In genomic region chr18:74819433-74820059, GRCh38 we compare ENCODE assay signal across 8 cellular contexts.
DNase-seq lines count a peak whose midpoint lies in the region; ATAC-seq and TF ChIP-seq lines count a peak whose summit lies in the region.

No MANE protein-coding gene starts in this region.

- H2AFZ ChIP-seq in IMR-90 (replicated peaks; ENCODE audit: low read length, poor library complexity), result no peak overlapping the region

- H4K8ac ChIP-seq in IMR-90 (ENCODE audit: low read depth in 2 of 2, low read length in 2 of 2), result peak overlapping the region in 1 of 2 experiments; percentile 17; a peak in 1 of 4 replicates

- peak overlapping the region; percentile 20; the same call in 1 of the 2 replicates for H3K14ac ChIP-seq in IMR-90 (replicated peaks; ENCODE audit: low read depth, low read length)

- no peaks in the 10 kb centered on the region for H3K36me3 ChIP-seq in IMR-90 (ENCODE audit: control insufficient read depth, insufficient read depth, low read length)
- H3K36me3 ChIP-seq in endodermal cell (ENCODE audit: control insufficient read depth, insufficient read depth, low read length), result no peaks in the 10 kb centered on the region
- no peaks in the 10 kb centered on the region for H3K36me3 ChIP-seq in transverse colon
- no peaks in the 10 kb centered on the region for H3K36me3 ChIP-seq in tibial artery

- H3K9ac ChIP-seq in IMR-90 (ENCODE audit: low read depth, low read length) (no peak overlapping the region), endodermal cell (ENCODE audit: extremely low read depth, low read length, poor library complexity, severe bottlenecking) (no peak overlapping the region)

- peak overlapping the region; percentile 55; the same call in 1 of the 2 replicates for H2BK120ac ChIP-seq in IMR-90 (ENCODE audit: low read depth, low read length)

- no peak overlapping the region for H4K5ac ChIP-seq in IMR-90 (ENCODE audit: low read depth, low read length)

- no peak overlapping the region for H3K4me3 ChIP-seq in IMR-90 (ENCODE audit: insufficient read depth, low read depth, low read length)
- no peak overlapping the region for H3K4me3 ChIP-seq in endodermal cell (ENCODE audit: low read length)
- H3K4me3 ChIP-seq in transverse colon, result no peak overlapping the region
- no peak overlapping the region for H3K4me3 ChIP-seq in tibial artery

- H4K20me1 ChIP-seq in IMR-90 (ENCODE audit: insufficient read depth, low read length), result no peaks in the 10 kb centered on the region

- H3K9me3 Mint-ChIP-seq in endodermal cell, result peaks cover 1% of the 10 kb centered on the region

- H2BK5ac ChIP-seq in IMR-90 (ENCODE audit: low read depth, low read length, poor library complexity, severe bottlenecking), result no peak overlapping the region

- TF ChIP-seq POLR2A in IMR-90 (IDR thresholded peaks at IDR 0.05; ENCODE audit: low read depth, low read length) (no peak), transverse colon (IDR thresholded peaks at IDR 0.05) (no peak)

- H3K27me3 ChIP-seq in IMR-90 (ENCODE audit: control insufficient read depth, insufficient read depth, low read length) (no peaks in the 10 kb centered on the region), endodermal cell (ENCODE audit: control insufficient read depth, insufficient read depth, low read length, poor library complexity, severe bottlenecking) (no peaks in the 10 kb centered on the region), transverse colon (no peaks in the 10 kb centered on the region), tibial artery (no peaks in the 10 kb centered on the region)

- H3K4me3 Mint-ChIP-seq in endodermal cell, result no peak overlapping the region

- no peak overlapping the region for H3K27ac ChIP-seq in IMR-90 (ENCODE audit: insufficient read depth, low read length)
- no peak overlapping the region for H3K27ac ChIP-seq in endodermal cell (ENCODE audit: low read depth, low read length)
- no peak overlapping the region for H3K27ac ChIP-seq in transverse colon
- H3K27ac ChIP-seq in tibial artery, result no peak overlapping the region

- H3K9me1 ChIP-seq in IMR-90 (ENCODE audit: insufficient read depth, low read length), result peaks cover 10% of the 10 kb centered on the region

- no peaks in the 10 kb centered on the region for H3K36me3 Mint-ChIP-seq in endodermal cell (ENCODE audit: low read depth)

- TF ChIP-seq RAD21 in IMR-90 (IDR thresholded peaks at IDR 0.05; ENCODE audit: low read length), result no peak

- H3K4me1 ChIP-seq in IMR-90 (ENCODE audit: control insufficient read depth, insufficient read depth, low read length), result peaks cover 6% of the 10 kb centered on the region
- peaks cover 5% of the 10 kb centered on the region for H3K4me1 ChIP-seq in endodermal cell (ENCODE audit: control insufficient read depth, insufficient read depth, low read length)
- no peaks in the 10 kb centered on the region for H3K4me1 ChIP-seq in transverse colon
- no peaks in the 10 kb centered on the region for H3K4me1 ChIP-seq in tibial artery

- H3K27me3 Mint-ChIP-seq in endodermal cell (ENCODE audit: insufficient read depth), result no peaks in the 10 kb centered on the region

- H3K9me3 ChIP-seq in IMR-90 (ENCODE audit: control insufficient read depth, insufficient read depth, low read length) (no peaks in the 10 kb centered on the region), endodermal cell (ENCODE audit: control insufficient read depth, low read length) (no peaks in the 10 kb centered on the region), transverse colon (no peaks in the 10 kb centered on the region), tibial artery (no peaks in the 10 kb centered on the region)

- peak overlapping the region; percentile 27; the same call in 1 of the 2 replicates for H2AK5ac ChIP-seq in IMR-90 (ENCODE audit: low read depth, low read length)

- ATAC-seq in GM19455 (IDR thresholded peaks at IDR 0.05; ENCODE audit: unreplicated experiment) (peak; percentile 57), IMR-90 (ENCODE audit: low read depth) (no peak)

- H3K23ac ChIP-seq in IMR-90 (ENCODE audit: low read depth, low read length), result no peak overlapping the region

- H4K91ac ChIP-seq in IMR-90 (ENCODE audit: insufficient read depth, low read depth, low read length), result 0 out of 2 replicates have a peak overlapping the region, but pooled peaks have one; percentile 3

- peak overlapping the region; percentile 48; the same call in 1 of the 2 replicates for H3K4ac ChIP-seq in IMR-90 (ENCODE audit: low read depth, low read length)

- no peaks in the 10 kb centered on the region for H3K4me1 Mint-ChIP-seq in endodermal cell

- no peak for TF ChIP-seq EP300 in transverse colon (IDR thresholded peaks at IDR 0.05; ENCODE audit: low read depth)

- WGBS in IMR-90 (ENCODE audit: extremely low coverage in 2 of 2, insufficient read length in 1 of 2), 2 experiments, result 69% methylated on average over 2 of the region's 7 CpGs; no CpG with 5 or more reads in 1 of the 2 experiments
- WGBS in endodermal cell (ENCODE audit: insufficient coverage in 1 of 2, insufficient read length in 1 of 2), 2 experiments, result 42 to 43% methylated on average over 4 to 7 of the region's 7 CpGs
- WGBS in transverse colon (ENCODE audit: low coverage in 1 of 2), 2 donors, result 93% methylated on average over 7 of the region's 7 CpGs; no CpG with 5 or more reads in 1 of the 2 donors

- no peak overlapping the region for H3K27ac Mint-ChIP-seq in endodermal cell

- no peak overlapping the region for H3K56ac ChIP-seq in IMR-90 (ENCODE audit: extremely low read depth, insufficient read depth, low read length)

- intact Hi-C loops in IMR-90 (cut with micrococcal nuclease) (no loop called here), transverse colon (cut with DNase I; ENCODE audit: low total_unique reads) (no loop called here), tibial artery (cut with DNase I; ENCODE audit: low total_unique reads) (no loop called here)

- dilution Hi-C loops in IMR-90 (cut with HindIII; ENCODE audit: low sequenced_read_pairs, unreplicated experiment), result no loop called here

- no peak overlapping the region for H3K18ac ChIP-seq in IMR-90 (ENCODE audit: low read depth, low read length)

- no TSS peak for BruUV-seq in IMR-90 (replicated peaks; lab: Mats Ljungman, UMichigan)

- peak; percentile 26; the same call in 1 of the 2 replicates for TF ChIP-seq CTCF in IMR-90 (conservative IDR thresholded peaks at IDR 0.05; ENCODE audit: low read depth, low read length)
- peak; percentile 97 for TF ChIP-seq CTCF in endodermal cell (conservative IDR thresholded peaks at IDR 0.05)
- TF ChIP-seq CTCF in transverse colon (IDR thresholded peaks at IDR 0.05), result peak in 4 of 5 experiments; percentile 26 to 34 (median 29)
- TF ChIP-seq CTCF in tibial artery (IDR thresholded peaks at IDR 0.05), result no peak

- in situ Hi-C loops in IMR-90 (cut with MboI; ENCODE audit: low sequenced_read_pairs) (no loop called here), transverse colon (cut with MboI; ENCODE audit: low pct_ligation_motif_present in 1 of 4, low pct_unique_long_range_greater_than_20kb in 1 of 4, low sequenced_read_pairs in 3 of 4) (no loop called here)

- CTCF ChIA-PET in IMR-90 (lab: Yijun Ruan, JAX), result interaction anchor here (0.9 to 1.1 kb wide), 2 partner anchors 13 to 16 kb away, joined by 3 to 6 read pairs; no protein-coding TSS in a partner anchor

- H2BK20ac ChIP-seq in IMR-90 (ENCODE audit: low read depth, low read length), result peak overlapping the region; percentile 14; the same call in 1 of the 2 replicates

- H3K79me1 ChIP-seq in IMR-90 (ENCODE audit: low read depth in 1 of 2, low read length in 2 of 2), result peaks cover 3 to 16% of the 10 kb centered on the region in 2 experiments; a peak in 2 of 4 replicates

- peak overlapping the region; percentile 56 for H2AK9ac ChIP-seq in IMR-90 (replicated peaks; ENCODE audit: low read depth, low read length, poor library complexity)

- no peak overlapping the region for H3K4me2 ChIP-seq in IMR-90 (ENCODE audit: low read depth, low read length)

- POLR2A ChIA-PET in IMR-90 (lab: Charles Lee; ENCODE audit: unreplicated experiment), result no interaction called here

- DNase-seq in COLO668 (lab: John Stamatoyannopoulos, UW; ENCODE audit: unreplicated experiment) (peak; percentile 15), IMR-90 (no peak), endodermal cell (peak; percentile 91), transverse colon (no peak), NCI-H226 (no peak), CD1c-positive myeloid dendritic cell (ENCODE audit: extremely low spot score) (no peak), tibial artery (no peak)

- no peak overlapping the region for H2BK15ac ChIP-seq in IMR-90 (ENCODE audit: low read depth, low read length)

TF ChIP-seq in IMR-90, 13 proteins besides CTCF, POLR2A, EP300 and RAD21:
- no peak for TF ChIP-seq MAFK (IDR thresholded peaks at IDR 0.05; ENCODE audit: low read depth, low read length)
- no peak for TF ChIP-seq CEBPB (IDR thresholded peaks at IDR 0.05; ENCODE audit: low read depth, low read length)
- no peak for TF ChIP-seq MXI1 (IDR thresholded peaks at IDR 0.05; ENCODE audit: borderline replicate concordance, low read depth, low read length)
- no peak for TF ChIP-seq FOS (IDR thresholded peaks at IDR 0.05; ENCODE audit: low read depth, low read length)
- TF ChIP-seq SMC3 (IDR thresholded peaks at IDR 0.05; ENCODE audit: low read depth, low read length), result no peak
- TF ChIP-seq MAZ (IDR thresholded peaks at IDR 0.05; ENCODE audit: borderline replicate concordance, low read depth, low read length), result no peak
- no peak for TF ChIP-seq NFE2L2 (IDR thresholded peaks at IDR 0.05; ENCODE audit: low read depth, low read length)
- no peak for TF ChIP-seq RFX5 (IDR thresholded peaks at IDR 0.05; ENCODE audit: low read depth, low read length)
- no peak for TF ChIP-seq CHD1 (IDR thresholded peaks at IDR 0.05; ENCODE audit: low read depth, low read length)
- no peak for TF ChIP-seq RCOR1 (IDR thresholded peaks at IDR 0.05; ENCODE audit: insufficient replicate concordance, low read length)
- no peak for TF ChIP-seq BHLHE40 (IDR thresholded peaks at IDR 0.05; ENCODE audit: low read depth, low read length)
- TF ChIP-seq, protein P1, sequence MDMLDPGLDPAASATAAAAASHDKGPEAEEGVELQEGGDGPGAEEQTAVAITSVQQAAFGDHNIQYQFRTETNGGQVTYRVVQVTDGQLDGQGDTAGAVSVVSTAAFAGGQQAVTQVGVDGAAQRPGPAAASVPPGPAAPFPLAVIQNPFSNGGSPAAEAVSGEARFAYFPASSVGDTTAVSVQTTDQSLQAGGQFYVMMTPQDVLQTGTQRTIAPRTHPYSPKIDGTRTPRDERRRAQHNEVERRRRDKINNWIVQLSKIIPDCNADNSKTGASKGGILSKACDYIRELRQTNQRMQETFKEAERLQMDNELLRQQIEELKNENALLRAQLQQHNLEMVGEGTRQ (IDR thresholded peaks at IDR 0.05; ENCODE audit: low read depth, low read length), result no peak

Comparison
In these comparisons a context has a peak if more than half of its experiments do, and no peak if none do; other contexts are left out.
1. DNase-seq: peak in COLO668 (single experiment) and endodermal cell (single experiment); none in IMR-90 (single experiment), transverse colon (single experiment), NCI-H226 (single experiment), CD1c-positive myeloid dendritic cell (single experiment) and tibial artery (0 of 2).
2. CTCF ChIP-seq: peak in IMR-90 (single experiment), endodermal cell (single experiment) and transverse colon (4 of 5); none in tibial artery (0 of 2).